Comparison of ENCODE assay signal across 2 cellular contexts in the genomic region with DNA sequence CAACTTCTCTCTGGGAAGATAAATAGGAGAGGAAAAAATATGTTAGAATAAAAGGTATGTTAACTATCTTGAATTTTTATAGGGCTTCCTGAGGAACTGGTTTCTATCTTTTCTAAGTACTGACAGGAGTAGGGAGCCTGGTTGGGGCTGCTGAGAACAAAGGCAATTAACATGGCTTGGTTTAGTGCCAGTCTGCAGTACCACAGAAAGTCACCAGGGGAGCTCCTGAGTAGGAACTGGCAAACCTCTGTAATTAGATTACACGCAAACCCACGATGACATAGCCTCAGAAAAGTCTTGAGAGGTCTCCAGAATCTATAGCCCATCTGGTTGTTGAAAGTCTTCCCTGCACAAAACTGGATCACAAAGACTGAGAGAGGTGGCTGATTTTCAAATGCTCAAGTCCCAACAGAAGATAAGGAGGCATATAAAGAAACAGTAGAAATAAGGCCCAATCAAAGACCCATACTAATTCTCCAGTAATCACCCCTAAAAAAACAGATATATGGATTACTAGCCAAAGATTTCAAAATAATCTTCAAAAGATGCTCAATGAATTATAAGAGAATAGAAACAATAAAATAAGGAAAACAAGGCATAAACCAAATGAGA.
TF ChIP-seq lines count a peak whose summit lies in the region.

No MANE protein-coding gene starts in this region.

TF ChIP-seq in HCT116, 20 proteins besides CTCF, POLR2A, EP300 and RAD21:
- TF ChIP-seq ZNF274 (IDR thresholded peaks at IDR 0.05; ENCODE audit: low read depth, low read length) (no peak), SIN3A (IDR thresholded peaks at IDR 0.05; ENCODE audit: low read depth) (no peak), CEBPB (IDR thresholded peaks at IDR 0.05; ENCODE audit: low read depth) (no peak), ZFX (IDR thresholded peaks at IDR 0.05) (no peak), FOSL1 (IDR thresholded peaks at IDR 0.05; ENCODE audit: low read depth) (no peak), EZH2phosphoT487 (IDR thresholded peaks at IDR 0.05; ENCODE audit: borderline replicate concordance) (no peak), YY1 (IDR thresholded peaks at IDR 0.05; ENCODE audit: extremely low read depth, insufficient replicate concordance, low read depth, low read length) (no peak), ZBTB33 (IDR thresholded peaks at IDR 0.05; ENCODE audit: extremely low read depth, insufficient replicate concordance, low read length) (no peak), ATF3 (IDR thresholded peaks at IDR 0.05) (no peak), TCF7L2 (IDR thresholded peaks at IDR 0.05; ENCODE audit: borderline replicate concordance, extremely low read depth, insufficient read depth, insufficient read length) (no peak), ELF1 (IDR thresholded peaks at IDR 0.05; ENCODE audit: borderline replicate concordance, low read depth) (no peak), POLR2AphosphoS5 (IDR thresholded peaks at IDR 0.05; ENCODE audit: low read depth, low read length) (no peak), MAX (IDR thresholded peaks at IDR 0.05) (no peak), EGR1 (IDR thresholded peaks at IDR 0.05; ENCODE audit: low read depth) (no peak), CBX3 (IDR thresholded peaks at IDR 0.05; ENCODE audit: low read depth) (no peak), SRF (IDR thresholded peaks at IDR 0.05; ENCODE audit: low read depth) (no peak), JUND (IDR thresholded peaks at IDR 0.05) (no peak)
- TF ChIP-seq, protein P1, sequence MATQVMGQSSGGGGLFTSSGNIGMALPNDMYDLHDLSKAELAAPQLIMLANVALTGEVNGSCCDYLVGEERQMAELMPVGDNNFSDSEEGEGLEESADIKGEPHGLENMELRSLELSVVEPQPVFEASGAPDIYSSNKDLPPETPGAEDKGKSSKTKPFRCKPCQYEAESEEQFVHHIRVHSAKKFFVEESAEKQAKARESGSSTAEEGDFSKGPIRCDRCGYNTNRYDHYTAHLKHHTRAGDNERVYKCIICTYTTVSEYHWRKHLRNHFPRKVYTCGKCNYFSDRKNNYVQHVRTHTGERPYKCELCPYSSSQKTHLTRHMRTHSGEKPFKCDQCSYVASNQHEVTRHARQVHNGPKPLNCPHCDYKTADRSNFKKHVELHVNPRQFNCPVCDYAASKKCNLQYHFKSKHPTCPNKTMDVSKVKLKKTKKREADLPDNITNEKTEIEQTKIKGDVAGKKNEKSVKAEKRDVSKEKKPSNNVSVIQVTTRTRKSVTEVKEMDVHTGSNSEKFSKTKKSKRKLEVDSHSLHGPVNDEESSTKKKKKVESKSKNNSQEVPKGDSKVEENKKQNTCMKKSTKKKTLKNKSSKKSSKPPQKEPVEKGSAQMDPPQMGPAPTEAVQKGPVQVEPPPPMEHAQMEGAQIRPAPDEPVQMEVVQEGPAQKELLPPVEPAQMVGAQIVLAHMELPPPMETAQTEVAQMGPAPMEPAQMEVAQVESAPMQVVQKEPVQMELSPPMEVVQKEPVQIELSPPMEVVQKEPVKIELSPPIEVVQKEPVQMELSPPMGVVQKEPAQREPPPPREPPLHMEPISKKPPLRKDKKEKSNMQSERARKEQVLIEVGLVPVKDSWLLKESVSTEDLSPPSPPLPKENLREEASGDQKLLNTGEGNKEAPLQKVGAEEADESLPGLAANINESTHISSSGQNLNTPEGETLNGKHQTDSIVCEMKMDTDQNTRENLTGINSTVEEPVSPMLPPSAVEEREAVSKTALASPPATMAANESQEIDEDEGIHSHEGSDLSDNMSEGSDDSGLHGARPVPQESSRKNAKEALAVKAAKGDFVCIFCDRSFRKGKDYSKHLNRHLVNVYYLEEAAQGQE (IDR thresholded peaks at IDR 0.05; ENCODE audit: low read depth) = no peak

TF ChIP-seq in K562, 482 proteins besides CTCF, POLR2A, EP300 and RAD21 (continues in another document):
- no peak for TF ChIP-seq ZNF232 (CRISPR knock-in tag; IDR thresholded peaks at IDR 0.05)
- TF ChIP-seq MCM3 (IDR thresholded peaks at IDR 0.05) = no peak
- TF ChIP-seq GTF2A2 (tag; IDR thresholded peaks at IDR 0.05) = no peak
- TF ChIP-seq SNRNP70 (optimal IDR thresholded peaks at IDR 0.05; ENCODE audit: low read depth, low read length) = no peak
- no peak for TF ChIP-seq YY1 (IDR thresholded peaks at IDR 0.05; ENCODE audit: borderline replicate concordance in 1 of 3, control insufficient read depth in 1 of 3, extremely low read depth in 1 of 3, insufficient read depth in 3 of 3, insufficient read length in 1 of 3, insufficient replicate concordance in 2 of 3, low read depth in 1 of 3, low read length in 2 of 3)
- TF ChIP-seq ZNF263 (CRISPR knock-in tag; IDR thresholded peaks at IDR 0.05; ENCODE audit: borderline replicate concordance) = no peak
- no peak for TF ChIP-seq MEF2D (tag; conservative IDR thresholded peaks at IDR 0.05; ENCODE audit: low read depth)
- TF ChIP-seq, protein P2, sequence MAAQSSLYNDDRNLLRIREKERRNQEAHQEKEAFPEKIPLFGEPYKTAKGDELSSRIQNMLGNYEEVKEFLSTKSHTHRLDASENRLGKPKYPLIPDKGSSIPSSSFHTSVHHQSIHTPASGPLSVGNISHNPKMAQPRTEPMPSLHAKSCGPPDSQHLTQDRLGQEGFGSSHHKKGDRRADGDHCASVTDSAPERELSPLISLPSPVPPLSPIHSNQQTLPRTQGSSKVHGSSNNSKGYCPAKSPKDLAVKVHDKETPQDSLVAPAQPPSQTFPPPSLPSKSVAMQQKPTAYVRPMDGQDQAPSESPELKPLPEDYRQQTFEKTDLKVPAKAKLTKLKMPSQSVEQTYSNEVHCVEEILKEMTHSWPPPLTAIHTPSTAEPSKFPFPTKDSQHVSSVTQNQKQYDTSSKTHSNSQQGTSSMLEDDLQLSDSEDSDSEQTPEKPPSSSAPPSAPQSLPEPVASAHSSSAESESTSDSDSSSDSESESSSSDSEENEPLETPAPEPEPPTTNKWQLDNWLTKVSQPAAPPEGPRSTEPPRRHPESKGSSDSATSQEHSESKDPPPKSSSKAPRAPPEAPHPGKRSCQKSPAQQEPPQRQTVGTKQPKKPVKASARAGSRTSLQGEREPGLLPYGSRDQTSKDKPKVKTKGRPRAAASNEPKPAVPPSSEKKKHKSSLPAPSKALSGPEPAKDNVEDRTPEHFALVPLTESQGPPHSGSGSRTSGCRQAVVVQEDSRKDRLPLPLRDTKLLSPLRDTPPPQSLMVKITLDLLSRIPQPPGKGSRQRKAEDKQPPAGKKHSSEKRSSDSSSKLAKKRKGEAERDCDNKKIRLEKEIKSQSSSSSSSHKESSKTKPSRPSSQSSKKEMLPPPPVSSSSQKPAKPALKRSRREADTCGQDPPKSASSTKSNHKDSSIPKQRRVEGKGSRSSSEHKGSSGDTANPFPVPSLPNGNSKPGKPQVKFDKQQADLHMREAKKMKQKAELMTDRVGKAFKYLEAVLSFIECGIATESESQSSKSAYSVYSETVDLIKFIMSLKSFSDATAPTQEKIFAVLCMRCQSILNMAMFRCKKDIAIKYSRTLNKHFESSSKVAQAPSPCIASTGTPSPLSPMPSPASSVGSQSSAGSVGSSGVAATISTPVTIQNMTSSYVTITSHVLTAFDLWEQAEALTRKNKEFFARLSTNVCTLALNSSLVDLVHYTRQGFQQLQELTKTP (IDR thresholded peaks at IDR 0.05; ENCODE audit: low read depth in 1 of 2, partially characterized antibody in 2 of 2) = no peak
- no peak for TF ChIP-seq PHF21A (IDR thresholded peaks at IDR 0.05; ENCODE audit: borderline replicate concordance, low read depth)
- no peak for TF ChIP-seq WHSC1 (IDR thresholded peaks at IDR 0.05; ENCODE audit: low read length)
- TF ChIP-seq HNRNPLL (IDR thresholded peaks at IDR 0.05; ENCODE audit: low read depth, low read length, poor library complexity, severe bottlenecking) = no peak
- TF ChIP-seq, protein P3, sequence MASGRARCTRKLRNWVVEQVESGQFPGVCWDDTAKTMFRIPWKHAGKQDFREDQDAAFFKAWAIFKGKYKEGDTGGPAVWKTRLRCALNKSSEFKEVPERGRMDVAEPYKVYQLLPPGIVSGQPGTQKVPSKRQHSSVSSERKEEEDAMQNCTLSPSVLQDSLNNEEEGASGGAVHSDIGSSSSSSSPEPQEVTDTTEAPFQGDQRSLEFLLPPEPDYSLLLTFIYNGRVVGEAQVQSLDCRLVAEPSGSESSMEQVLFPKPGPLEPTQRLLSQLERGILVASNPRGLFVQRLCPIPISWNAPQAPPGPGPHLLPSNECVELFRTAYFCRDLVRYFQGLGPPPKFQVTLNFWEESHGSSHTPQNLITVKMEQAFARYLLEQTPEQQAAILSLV (tag; IDR thresholded peaks at IDR 0.05) = no peak
- TF ChIP-seq PBX2 (CRISPR knock-in tag; IDR thresholded peaks at IDR 0.05; ENCODE audit: low read depth) = no peak
- TF ChIP-seq PBX2 (tag; conservative IDR thresholded peaks at IDR 0.05; ENCODE audit: low read depth) = no peak
- TF ChIP-seq, protein P4, sequence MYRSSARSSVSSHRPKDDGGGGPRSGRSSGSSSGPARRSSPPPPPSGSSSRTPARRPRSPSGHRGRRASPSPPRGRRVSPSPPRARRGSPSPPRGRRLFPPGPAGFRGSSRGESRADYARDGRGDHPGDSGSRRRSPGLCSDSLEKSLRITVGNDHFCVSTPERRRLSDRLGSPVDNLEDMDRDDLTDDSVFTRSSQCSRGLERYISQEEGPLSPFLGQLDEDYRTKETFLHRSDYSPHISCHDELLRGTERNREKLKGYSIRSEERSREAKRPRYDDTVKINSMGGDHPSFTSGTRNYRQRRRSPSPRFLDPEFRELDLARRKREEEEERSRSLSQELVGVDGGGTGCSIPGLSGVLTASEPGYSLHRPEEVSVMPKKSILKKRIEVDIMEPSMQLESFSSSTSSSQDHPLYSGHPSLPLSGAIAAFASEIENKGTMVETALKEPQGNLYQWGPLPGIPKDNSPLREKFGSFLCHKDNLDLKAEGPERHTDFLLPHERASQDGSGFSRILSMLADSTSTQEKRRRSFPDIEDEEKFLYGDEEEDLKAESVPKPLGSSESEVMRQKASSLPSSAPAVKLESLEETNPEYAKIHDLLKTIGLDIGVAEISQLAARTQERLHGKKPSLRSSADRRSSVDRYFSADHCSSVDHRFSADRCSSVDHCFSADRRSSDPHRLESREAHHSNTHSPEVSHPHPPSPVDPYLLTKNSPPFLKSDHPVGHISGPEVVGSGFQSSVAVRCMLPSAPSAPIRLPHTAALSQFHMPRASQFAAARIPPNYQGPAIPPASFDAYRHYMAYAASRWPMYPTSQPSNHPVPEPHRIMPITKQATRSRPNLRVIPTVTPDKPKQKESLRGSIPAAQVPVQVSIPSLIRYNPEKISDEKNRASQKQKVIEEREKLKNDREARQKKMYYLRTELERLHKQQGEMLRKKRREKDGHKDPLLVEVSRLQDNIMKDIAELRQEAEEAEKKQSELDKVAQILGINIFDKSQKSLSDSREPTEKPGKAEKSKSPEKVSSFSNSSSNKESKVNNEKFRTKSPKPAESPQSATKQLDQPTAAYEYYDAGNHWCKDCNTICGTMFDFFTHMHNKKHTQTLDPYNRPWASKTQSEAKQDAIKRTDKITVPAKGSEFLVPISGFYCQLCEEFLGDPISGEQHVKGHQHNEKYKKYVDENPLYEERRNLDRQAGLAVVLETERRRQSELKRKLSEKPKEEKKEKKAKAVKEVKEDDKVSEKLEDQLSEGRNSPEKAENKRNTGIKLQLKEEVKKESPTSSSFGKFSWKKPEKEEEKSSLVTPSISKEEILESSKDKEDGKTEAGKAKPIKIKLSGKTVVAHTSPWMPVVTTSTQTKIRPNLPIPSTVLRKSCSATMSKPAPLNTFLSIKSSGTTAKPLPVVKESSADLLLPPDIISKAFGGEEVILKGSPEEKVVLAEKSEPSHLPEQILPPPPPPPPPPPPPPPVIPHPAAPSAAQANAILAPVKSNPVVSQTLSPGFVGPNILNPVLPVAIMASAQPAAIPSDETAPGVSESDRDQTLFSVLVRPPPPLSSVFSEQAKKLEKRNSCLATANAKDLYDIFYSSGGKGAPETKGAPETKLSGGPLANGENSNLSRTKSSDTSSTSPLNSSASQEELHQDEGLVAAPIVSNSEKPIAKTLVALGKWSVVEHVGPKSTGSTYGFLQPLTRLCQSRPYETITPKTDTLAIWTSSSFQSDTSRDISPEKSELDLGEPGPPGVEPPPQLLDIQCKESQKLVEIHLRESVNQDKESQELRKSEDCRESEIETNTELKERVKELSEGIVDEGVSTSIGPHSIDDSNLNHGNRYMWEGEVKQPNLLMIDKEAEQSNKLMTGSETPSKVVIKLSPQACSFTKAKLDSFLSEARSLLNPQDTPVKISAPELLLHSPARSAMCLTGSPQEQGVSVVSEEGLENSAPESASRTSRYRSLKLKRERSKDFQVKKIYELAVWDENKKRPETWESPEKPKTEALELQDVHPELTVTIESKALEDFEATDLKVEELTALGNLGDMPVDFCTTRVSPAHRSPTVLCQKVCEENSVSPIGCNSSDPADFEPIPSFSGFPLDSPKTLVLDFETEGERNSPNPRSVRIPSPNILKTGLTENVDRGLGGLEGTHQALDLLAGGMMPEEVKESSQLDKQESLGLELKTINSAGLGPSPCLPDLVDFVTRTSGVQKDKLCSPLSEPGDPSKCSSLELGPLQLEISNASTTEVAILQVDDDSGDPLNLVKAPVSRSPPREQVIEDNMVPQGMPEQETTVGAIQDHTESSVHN (IDR thresholded peaks at IDR 0.05; ENCODE audit: borderline replicate concordance in 1 of 2, low read depth in 1 of 2) = no peak
- TF ChIP-seq ZNF717 (CRISPR knock-in tag; IDR thresholded peaks at IDR 0.05) = no peak
- no peak for TF ChIP-seq POLR3G (IDR thresholded peaks at IDR 0.05; ENCODE audit: extremely low read depth, insufficient read length, insufficient replicate concordance)
- TF ChIP-seq CBFA2T2 (conservative IDR thresholded peaks at IDR 0.05) = no peak
- TF ChIP-seq, protein P5, sequence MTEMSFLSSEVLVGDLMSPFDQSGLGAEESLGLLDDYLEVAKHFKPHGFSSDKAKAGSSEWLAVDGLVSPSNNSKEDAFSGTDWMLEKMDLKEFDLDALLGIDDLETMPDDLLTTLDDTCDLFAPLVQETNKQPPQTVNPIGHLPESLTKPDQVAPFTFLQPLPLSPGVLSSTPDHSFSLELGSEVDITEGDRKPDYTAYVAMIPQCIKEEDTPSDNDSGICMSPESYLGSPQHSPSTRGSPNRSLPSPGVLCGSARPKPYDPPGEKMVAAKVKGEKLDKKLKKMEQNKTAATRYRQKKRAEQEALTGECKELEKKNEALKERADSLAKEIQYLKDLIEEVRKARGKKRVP (CRISPR knock-in tag; IDR thresholded peaks at IDR 0.05) = no peak
